ENCODE assay signal across 8 cellular contexts in the genomic region with DNA sequence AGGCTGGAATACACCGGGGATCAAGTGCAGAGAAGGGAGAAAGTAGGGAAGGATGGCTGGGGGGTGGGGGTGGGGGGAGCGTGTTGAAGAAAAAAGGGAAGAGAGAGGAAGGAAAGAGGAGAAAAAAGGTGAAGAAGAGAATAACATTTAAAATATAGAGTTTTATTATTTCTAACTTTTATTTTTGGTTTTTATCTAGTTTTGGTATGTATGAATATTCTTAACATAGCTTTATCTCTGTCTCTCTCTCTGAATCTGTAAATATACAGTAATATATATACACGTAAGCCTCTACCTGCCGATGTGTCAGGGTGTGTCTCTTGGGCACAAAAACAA. TPM values are rescaled to one million over a fixed set of nuclear protein-coding genes. Genes with fewer than 3 reads are reported as not detected.
A peak's percentile ranks its signal among the peaks of the same experiment; 100 is the strongest.
DNase-seq lines count a peak whose midpoint lies in the region; ATAC-seq and TF ChIP-seq lines count a peak whose summit lies in the region.

No MANE protein-coding gene starts in this region.

- H3K27me3 ChIP-seq in heart right ventricle (no peaks in the 10 kb centered on the region), body of pancreas (no peaks in the 10 kb centered on the region)

- H3K36me3 ChIP-seq in heart right ventricle, result no peaks in the 10 kb centered on the region
- no peaks in the 10 kb centered on the region for H3K36me3 ChIP-seq in body of pancreas (replicated peaks in 1 of 2; ENCODE audit: insufficient read depth in 1 of 2, low read depth in 2 of 2)
- H3K36me3 ChIP-seq in urinary bladder (ENCODE audit: insufficient read depth), result no peaks in the 10 kb centered on the region

- no peak for DNase-seq in heart right ventricle
- no peak for DNase-seq in left cardiac atrium
- DNase-seq in body of pancreas, result no peak
- no peak for DNase-seq in mesothelial cell of epicardium (ENCODE audit: low spot score in 2 of 2, unreplicated experiment in 2 of 2)
- no peak for DNase-seq in cortex of kidney (lab: John Stamatoyannopoulos, UW)
- DNase-seq in NCI-H2171 (lab: John Stamatoyannopoulos, UW), result no peak
- DNase-seq in DMS153 treated with DMSO at 0.1 percent for 48 hours (lab: John Stamatoyannopoulos, UW; ENCODE audit: unreplicated experiment), result no peak

- H3K36me3 Mint-ChIP-seq in mesothelial cell of epicardium, result no peaks in the 10 kb centered on the region

- H3K4me3 ChIP-seq in heart right ventricle (peak overlapping the region in 9 of 10 donors; percentile 37 to 82 (median 76)), body of pancreas (peak overlapping the region in 1 of 2 donors; percentile 98), urinary bladder (ENCODE audit: low read depth, low read length) (no peak overlapping the region)

- H3K4me1 ChIP-seq in heart right ventricle (peaks cover 9 to 30% (median 28%) of the 10 kb centered on the region in 9 donors), body of pancreas (peaks cover 14% of the 10 kb centered on the region), urinary bladder (ENCODE audit: insufficient read depth) (no peaks in the 10 kb centered on the region)

- H3K9me3 ChIP-seq in heart right ventricle (no peaks in the 10 kb centered on the region), body of pancreas (no peaks in the 10 kb centered on the region)

- peak overlapping the region; percentile 69 for H3K27ac Mint-ChIP-seq in mesothelial cell of epicardium

- 18 to 22% methylated on average over 4 of the region's 4 CpGs for WGBS in heart right ventricle, 2 donors
- 5 to 12% methylated on average over 4 of the region's 4 CpGs for WGBS in body of pancreas, 2 donors
- 12% methylated on average over 4 of the region's 4 CpGs for WGBS in urinary bladder

- H3K4me3 Mint-ChIP-seq in mesothelial cell of epicardium, result peak overlapping the region; percentile 83

- peaks cover 82% of the 10 kb centered on the region for H3K27me3 Mint-ChIP-seq in mesothelial cell of epicardium (ENCODE audit: low read depth)

- H3K4me1 Mint-ChIP-seq in mesothelial cell of epicardium, result peaks cover 6% of the 10 kb centered on the region

- intact Hi-C loops in heart right ventricle (cut with DNase I) (loop anchor here in 7 of 10 donors (1.0 to 10.0 kb wide), 7 partner anchors 15 to 98 kb away; a partner anchor contains a TSS), left cardiac atrium (cut with DNase I) (no loop called here), body of pancreas (cut with DNase I) (no loop called here)

- no peak for TF ChIP-seq POLR2A in body of pancreas (IDR thresholded peaks at IDR 0.05)

- no peak for ATAC-seq in heart right ventricle
- no peak for ATAC-seq in left cardiac atrium
- ATAC-seq in body of pancreas, result no peak

- peak overlapping the region; percentile 75 to 98 (median 96) for H3K27ac ChIP-seq in heart right ventricle
- H3K27ac ChIP-seq in body of pancreas, result peak overlapping the region; percentile 82 to 93 (median 90)
- H3K27ac ChIP-seq in urinary bladder (ENCODE audit: low read depth), result peak overlapping the region; percentile 85

- TF ChIP-seq CTCF in heart right ventricle (IDR thresholded peaks at IDR 0.05) (peak in 1 of 9 donors; percentile 18), body of pancreas (IDR thresholded peaks at IDR 0.05) (no peak), mesothelial cell of epicardium (IDR thresholded peaks at IDR 0.05; ENCODE audit: unreplicated experiment) (peak; percentile 1)

- H3K9me3 Mint-ChIP-seq in mesothelial cell of epicardium, result no peaks in the 10 kb centered on the region

RNA-seq across cellular contexts. Expression of a gene that starts 30.0 kb away (rescaled TPM):
- total RNA-seq in heart right ventricle (100 to 1,000 TPM in 1 of 10 donors, 10 to 100 TPM in 9; 24.0 to 191 (median 31.6) TPM), left cardiac atrium (10 to 100 TPM; 41.8 to 51.6 TPM), body of pancreas (10 to 100 TPM; 25.4 to 51.7 TPM), mesothelial cell of epicardium (2.0 to 2.5 TPM (median 2.1 TPM) in 3 replicates), urinary bladder (12.5 TPM)
- polyA plus RNA-seq in heart right ventricle (100 to 1,000 TPM in 1 of 2 donors, 10 to 100 TPM in 1; 61.7 to 105 TPM), urinary bladder (100 TPM)

Comparison
In these comparisons a context has a peak if more than half of its experiments do, and no peak if none do; other contexts are left out.
1. intact Hi-C loops: an anchor here in heart right ventricle (1.0 to 10.0 kb wide); none called in left cardiac atrium and body of pancreas.